ENCODE assay signal across 8 cellular contexts in the genomic region with DNA sequence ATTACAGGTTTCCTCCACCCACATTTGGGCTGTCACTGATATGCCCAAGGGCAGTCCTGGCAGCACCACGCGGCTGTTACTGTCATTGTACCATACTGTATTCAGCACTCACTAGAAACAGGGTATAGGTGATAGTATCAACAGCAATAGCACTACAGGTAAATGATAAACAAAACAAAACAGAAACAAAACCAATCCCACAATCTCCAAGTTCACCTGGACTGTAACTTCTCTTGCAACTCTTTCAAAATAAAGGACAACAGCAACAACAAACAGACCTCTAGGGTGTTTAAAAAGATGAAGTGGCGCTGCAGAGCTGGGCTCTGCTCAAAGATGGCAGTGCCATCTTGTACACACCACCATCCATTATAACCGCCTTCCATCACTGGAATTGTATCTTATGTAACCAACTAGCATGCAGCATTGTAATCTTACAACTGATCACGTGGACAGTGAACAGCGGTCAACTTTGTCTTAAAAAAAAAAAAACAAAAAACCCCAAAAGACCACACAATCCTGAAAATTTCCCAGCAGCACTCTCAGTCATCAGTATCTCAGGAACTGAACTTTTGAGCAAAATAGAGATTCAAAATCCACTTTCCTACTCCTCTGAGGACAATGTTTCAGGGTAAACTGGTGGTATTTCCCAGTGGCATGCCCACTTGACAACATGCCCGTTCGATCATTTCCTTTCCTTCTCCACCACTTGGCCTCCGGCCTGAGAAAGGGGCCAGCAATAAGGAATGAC. TPM values are rescaled to one million over a fixed set of nuclear protein-coding genes. Genes with fewer than 3 reads are reported as not detected.
DNase-seq lines count a peak whose midpoint lies in the region; ATAC-seq and TF ChIP-seq lines count a peak whose summit lies in the region.

No MANE protein-coding gene starts in this region.

- H3K27me3 Mint-ChIP-seq in CD14-positive monocyte (ENCODE audit: low read depth in 3 of 3), result no peaks in the 10 kb centered on the region
- peaks cover 27% of the 10 kb centered on the region for H3K27me3 Mint-ChIP-seq in brain

- intact Hi-C loops in CD14-positive monocyte (cut with micrococcal nuclease), result loop anchor here (5.0 to 10.0 kb wide), 2 partner anchors 281 to 376 kb away; no protein-coding TSS in a partner anchor

- H3K9me3 Mint-ChIP-seq in CD14-positive monocyte, result peaks cover 0 to 8% (median 0%) of the 10 kb centered on the region in 7 donors
- peaks cover 0 to 11% (median 3%) of the 10 kb centered on the region in 5 experiments for H3K9me3 Mint-ChIP-seq in brain

- peaks cover 60 to 62% of the 10 kb centered on the region in 2 donors for H3K36me3 Mint-ChIP-seq in CD14-positive monocyte
- H3K36me3 Mint-ChIP-seq in brain, result peaks cover 52% of the 10 kb centered on the region

- H3K4me3 Mint-ChIP-seq in CD14-positive monocyte, result peak overlapping the region; percentile 99 to 100
- peak overlapping the region; percentile 95 to 100 (median 97) for H3K4me3 Mint-ChIP-seq in brain

- H3K4me3 ChIP-seq in HUES48 (ENCODE audit: low read depth, low read length), result peak overlapping the region; percentile 65
- peak overlapping the region; percentile 79 for H3K4me3 ChIP-seq in SJCRH30

- no peak for TF ChIP-seq CTCF in CD14-positive monocyte (IDR thresholded peaks at IDR 0.05)
- no peak for TF ChIP-seq CTCF in brain (conservative IDR thresholded peaks at IDR 0.05)

- H3K4me1 Mint-ChIP-seq in CD14-positive monocyte (peaks cover 24% of the 10 kb centered on the region), brain (peaks cover 59% of the 10 kb centered on the region)

- no peak for DNase-seq in CD14-positive monocyte (ENCODE audit: low spot score)
- no peak for DNase-seq in SJCRH30
- peak; percentile 36 to 60 for DNase-seq in stimulated activated CD8-positive, alpha-beta memory T cell treated with anti-CD3 and anti-CD28 coated beads, Interleukin-7, amount 100 ng/mL, for 4 hours (ENCODE audit: low read depth in 2 of 2)
- DNase-seq in OCI-M2 (lab: John Stamatoyannopoulos, UW; ENCODE audit: unreplicated experiment), result no peak

- no peak overlapping the region for H3K27ac ChIP-seq in HUES48 (ENCODE audit: low read depth, low read length)
- H3K27ac ChIP-seq in SJCRH30, result no peak overlapping the region
- H3K27ac ChIP-seq in layer of hippocampus (ENCODE audit: low read depth, low read length), result peak overlapping the region; percentile 99

- peak overlapping the region; percentile 93 to 100 (median 98) for H3K27ac Mint-ChIP-seq in CD14-positive monocyte
- peak overlapping the region; percentile 98 to 100 (median 100) for H3K27ac Mint-ChIP-seq in brain

- no peak overlapping the region for H3K9ac ChIP-seq in HUES48 (ENCODE audit: low read depth, low read length)

- H3K36me3 ChIP-seq in HUES48 (ENCODE audit: control insufficient read depth, insufficient read depth, low read length) (peaks cover 41% of the 10 kb centered on the region), SJCRH30 (peaks cover 42% of the 10 kb centered on the region)

- H3K4me1 ChIP-seq in HUES48 (ENCODE audit: control insufficient read depth, insufficient read depth, low read length) (peaks cover 66% of the 10 kb centered on the region), SJCRH30 (peaks cover 26% of the 10 kb centered on the region)

- H3K9me3 ChIP-seq in HUES48 (ENCODE audit: control insufficient read depth, insufficient read depth, low read length) (no peaks in the 10 kb centered on the region), SJCRH30 (replicated peaks) (no peaks in the 10 kb centered on the region)

- no peak for ATAC-seq in HG03439 (IDR thresholded peaks at IDR 0.05; ENCODE audit: unreplicated experiment)

- H3K27me3 ChIP-seq in HUES48 (ENCODE audit: control insufficient read depth, insufficient read depth, low read length) (no peaks in the 10 kb centered on the region), SJCRH30 (no peaks in the 10 kb centered on the region), layer of hippocampus (ENCODE audit: control insufficient read depth, insufficient read depth, low read length) (no peaks in the 10 kb centered on the region)

RNA-seq across cellular contexts. Expression of a gene that starts 3.8 kb away (rescaled TPM):
- polyA plus RNA-seq in CD14-positive monocyte, result 10 to 100 TPM; 22.4 to 22.6 TPM
- total RNA-seq in SJCRH30 (2014; rRNA removed; shearing (Covaris generic)), result 33.2 and 41.1 TPM in 2 replicates
- 163 TPM for polyA plus RNA-seq in brain (ENCODE audit: insufficient read depth, low read depth, low replicate concordance)

Comparison
In these comparisons a context has a peak if more than half of its experiments do, and no peak if none do; other contexts are left out.
1. DNase-seq: peak in stimulated activated CD8-positive, alpha-beta memory T cell treated with anti-CD3 and anti-CD28 coated beads, Interleukin-7, amount 100 ng/mL, for 4 hours (2 of 2); none in CD14-positive monocyte (single experiment), SJCRH30 (0 of 2) and OCI-M2 (single experiment).